ENCODE assay signal across 10 cellular contexts in genomic region chr14:77709412-77709811, GRCh38. TPM values are rescaled to one million over a fixed set of nuclear protein-coding genes. Genes with fewer than 3 reads are reported as not detected.
A peak's percentile ranks its signal among the peaks of the same experiment; 100 is the strongest.
DNase-seq lines count a peak whose midpoint lies in the region; ATAC-seq and TF ChIP-seq lines count a peak whose summit lies in the region.
"Had no signal": no experiment of that assay in that cellular context is flagged by ENCODE, and none has a peak within 500 bp of the region (broad histone marks: within the 10 kb centered on the region; RNA-seq: fewer than 3 reads in every experiment).

No MANE protein-coding gene starts in this region.

- in situ Hi-C loops in transverse colon (cut with MboI; ENCODE audit: low pct_ligation_motif_present in 1 of 4, low pct_unique_long_range_greater_than_20kb in 1 of 4, low sequenced_read_pairs in 3 of 4), result no loop called here

- H3K9me3 ChIP-seq in transverse colon, result no peaks in the 10 kb centered on the region
- H3K9me3 ChIP-seq: heart right ventricle had no signal

- H3K36me3 Mint-ChIP-seq in activated T-cell treated with anti-CD3 and anti-CD28 coated beads, Interleukin-2, amount 50 U/mL, for 72 hours (ENCODE audit: insufficient read depth in 2 of 2), result peaks cover 8 to 28% of the 10 kb centered on the region in 2 donors
- peaks cover 53% of the 10 kb centered on the region for H3K36me3 Mint-ChIP-seq in activated B cell treated with CpG ODN at 0.5 μM for 24 hours (ENCODE audit: low read depth)

- CTCF ChIA-PET in activated B cell treated with CpG ODN at 0.5 μM for 24 hours (lab: Charles Lee), result no interaction called here

- intact Hi-C loops in activated B cell treated with CpG ODN at 0.5 μM for 24 hours (cut with micrococcal nuclease), result loop anchor here (2.0 to 10.0 kb wide), 4 partner anchors 67 to 407 kb away; partner anchors contain the start of genes GSTZ1 and POMT2
- intact Hi-C loops in transverse colon (cut with DNase I; ENCODE audit: low total_unique reads), result no loop called here

- H3K4me3 ChIP-seq in iPS-11a (ENCODE audit: low read depth, low read length) (peak overlapping the region; percentile 100), transverse colon (peak overlapping the region in 1 of 4 donors; percentile 97)

- peak overlapping the region; percentile 90 for H3K27ac Mint-ChIP-seq in activated T-cell treated with anti-CD3 and anti-CD28 coated beads, Interleukin-2, amount 50 U/mL, for 72 hours
- no peak overlapping the region for H3K27ac Mint-ChIP-seq in activated B cell treated with CpG ODN at 0.5 μM for 24 hours
- peak overlapping the region in 1 of 2 donors; percentile 81 for H3K27ac Mint-ChIP-seq in stimulated activated naive CD8-positive, alpha-beta T cell treated with anti-CD3 and anti-CD28 coated beads, Interleukin-15, amount 100 ng/mL, for 72 hours

- no peak for ATAC-seq in activated T-cell treated with anti-CD3 and anti-CD28 coated beads, Interleukin-2, amount 50 U/mL, for 72 hours (replicated peaks in 1 of 2)
- no peak for ATAC-seq in activated B cell treated with CpG ODN at 0.5 μM for 24 hours (ENCODE audit: low read depth)
- ATAC-seq in stimulated activated naive CD8-positive, alpha-beta T cell treated with anti-CD3 and anti-CD28 coated beads, Interleukin-15, amount 100 ng/mL, for 72 hours, result no peak
- ATAC-seq in esophagus mucosa, result no peak
- ATAC-seq: heart right ventricle had no signal

- H3K4me3 Mint-ChIP-seq in activated T-cell treated with anti-CD3 and anti-CD28 coated beads, Interleukin-2, amount 50 U/mL, for 72 hours, result peak overlapping the region; percentile 81 to 93
- H3K4me3 Mint-ChIP-seq in activated B cell treated with CpG ODN at 0.5 μM for 24 hours, result peak overlapping the region; percentile 96
- peak overlapping the region; percentile 85 to 89 for H3K4me3 Mint-ChIP-seq in stimulated activated naive CD8-positive, alpha-beta T cell treated with anti-CD3 and anti-CD28 coated beads, Interleukin-15, amount 100 ng/mL, for 72 hours

- H3K36me3 ChIP-seq in transverse colon, result peaks cover 0 to 30% (median 8%) of the 10 kb centered on the region in 4 donors

- H3K9me3 Mint-ChIP-seq in activated T-cell treated with anti-CD3 and anti-CD28 coated beads, Interleukin-2, amount 50 U/mL, for 72 hours, result no peaks in the 10 kb centered on the region
- no peaks in the 10 kb centered on the region for H3K9me3 Mint-ChIP-seq in activated B cell treated with CpG ODN at 0.5 μM for 24 hours
- H3K9me3 Mint-ChIP-seq in stimulated activated naive CD8-positive, alpha-beta T cell treated with anti-CD3 and anti-CD28 coated beads, Interleukin-15, amount 100 ng/mL, for 72 hours, result no peaks in the 10 kb centered on the region

- WGBS in transverse colon (ENCODE audit: low coverage in 1 of 2), 2 donors, result 60 to 63% methylated on average over 3 of the region's 3 CpGs

- TF ChIP-seq POLR2A in transverse colon (IDR thresholded peaks at IDR 0.05), result no peak

- TF ChIP-seq CTCF in activated B cell treated with CpG ODN at 0.5 μM for 24 hours (IDR thresholded peaks at IDR 0.05), result no peak
- TF ChIP-seq CTCF in transverse colon (IDR thresholded peaks at IDR 0.05), result no peak

- H3K27me3 ChIP-seq in transverse colon, result no peaks in the 10 kb centered on the region
- H3K27me3 ChIP-seq: heart right ventricle had no signal

- peaks cover 60% of the 10 kb centered on the region for H3K4me1 Mint-ChIP-seq in activated T-cell treated with anti-CD3 and anti-CD28 coated beads, Interleukin-2, amount 50 U/mL, for 72 hours (ENCODE audit: low read depth)
- peaks cover 45% of the 10 kb centered on the region for H3K4me1 Mint-ChIP-seq in activated B cell treated with CpG ODN at 0.5 μM for 24 hours
- peaks cover 38% of the 10 kb centered on the region for H3K4me1 Mint-ChIP-seq in stimulated activated naive CD8-positive, alpha-beta T cell treated with anti-CD3 and anti-CD28 coated beads, Interleukin-15, amount 100 ng/mL, for 72 hours

- H3K27me3 Mint-ChIP-seq in activated T-cell treated with anti-CD3 and anti-CD28 coated beads, Interleukin-2, amount 50 U/mL, for 72 hours (ENCODE audit: low read depth), result no peaks in the 10 kb centered on the region
- H3K27me3 Mint-ChIP-seq in activated B cell treated with CpG ODN at 0.5 μM for 24 hours, result no peaks in the 10 kb centered on the region
- no peaks in the 10 kb centered on the region for H3K27me3 Mint-ChIP-seq in stimulated activated naive CD8-positive, alpha-beta T cell treated with anti-CD3 and anti-CD28 coated beads, Interleukin-15, amount 100 ng/mL, for 72 hours

- peaks cover 11 to 34% (median 27%) of the 10 kb centered on the region in 4 donors for H3K4me1 ChIP-seq in transverse colon

- POLR2A ChIA-PET in activated B cell treated with CpG ODN at 0.5 μM for 24 hours (lab: Charles Lee), result interaction anchor here (1.4 kb wide), 1 partner anchor 9 kb away, joined by 5 read pairs; no protein-coding TSS in a partner anchor

- DNase-seq in activated T-cell treated with anti-CD3 and anti-CD28 coated beads, Interleukin-2, amount 50 U/mL, for 72 hours, result no peak
- no peak for DNase-seq in activated T-cell treated with anti-CD3 and anti-CD28 coated beads, Interleukin-2, amount 50 U/mL, for 1 hour
- DNase-seq in activated B cell treated with CpG ODN at 0.5 μM for 24 hours (no peak), NCI-H187 (lab: John Stamatoyannopoulos, UW) (no peak), transverse colon (no peak)
- DNase-seq in stimulated activated naive CD8-positive, alpha-beta T cell treated with anti-CD3 and anti-CD28 coated beads, Interleukin-15, amount 100 ng/mL, for 72 hours, result no peak
- DNase-seq: heart right ventricle, NCI-H2029 treated with DMSO at 0.1 percent for 48 hours had no signal

- TF ChIP-seq EP300 in transverse colon (IDR thresholded peaks at IDR 0.05; ENCODE audit: low read depth), result no peak

- H3K27ac ChIP-seq in transverse colon, result no peak overlapping the region
- H3K27ac ChIP-seq: heart right ventricle had no signal

RNA-seq across cellular contexts. Expression of gene SLIRP, which starts 1.5 kb away (rescaled TPM):
- 10 to 100 TPM; 60.5 to 63.3 TPM for total RNA-seq in activated T-cell treated with anti-CD3 and anti-CD28 coated beads, Interleukin-2, amount 50 U/mL, for 72 hours
- total RNA-seq in activated B cell treated with CpG ODN at 0.5 μM for 24 hours (58.6 and 61.7 TPM in 2 replicates), esophagus mucosa (113 TPM), transverse colon (100 to 1,000 TPM in 2 of 4 donors, 10 to 100 TPM in 1, not detected in 1; 81.2 to 277 (median 181) TPM)

RNA-seq across cellular contexts. Expression of gene ALKBH1, which starts 1.6 kb away (rescaled TPM):
- 10 to 100 TPM; 18.1 to 18.7 TPM for total RNA-seq in activated T-cell treated with anti-CD3 and anti-CD28 coated beads, Interleukin-2, amount 50 U/mL, for 72 hours
- total RNA-seq in activated B cell treated with CpG ODN at 0.5 μM for 24 hours (14.4 and 18.0 TPM in 2 replicates), esophagus mucosa (7.5 TPM), transverse colon (10 to 100 TPM in 2 of 4 donors, 1 to 10 TPM in 2; 5.2 to 15.6 (median 10.4) TPM)

RNA-seq across cellular contexts. Expression of gene SNW1, which starts 51.5 kb away (rescaled TPM):
- 100 to 1,000 TPM; 125 to 142 TPM for total RNA-seq in activated T-cell treated with anti-CD3 and anti-CD28 coated beads, Interleukin-2, amount 50 U/mL, for 72 hours
- 88.2 and 89.3 TPM in 2 replicates for total RNA-seq in activated B cell treated with CpG ODN at 0.5 μM for 24 hours
- 54.2 TPM for total RNA-seq in esophagus mucosa
- total RNA-seq in transverse colon, result 10 to 100 TPM; 35.2 to 82.7 (median 56.9) TPM
